In genomic region chr13:85798999-85799646, GRCh38 we compare ENCODE assay signal across 8 cellular contexts. TPM values are rescaled to one million over a fixed set of nuclear protein-coding genes. Genes with fewer than 3 reads are reported as not detected.
DNase-seq lines count a peak whose midpoint lies in the region; ATAC-seq and TF ChIP-seq lines count a peak whose summit lies in the region.

A gene with protein sequence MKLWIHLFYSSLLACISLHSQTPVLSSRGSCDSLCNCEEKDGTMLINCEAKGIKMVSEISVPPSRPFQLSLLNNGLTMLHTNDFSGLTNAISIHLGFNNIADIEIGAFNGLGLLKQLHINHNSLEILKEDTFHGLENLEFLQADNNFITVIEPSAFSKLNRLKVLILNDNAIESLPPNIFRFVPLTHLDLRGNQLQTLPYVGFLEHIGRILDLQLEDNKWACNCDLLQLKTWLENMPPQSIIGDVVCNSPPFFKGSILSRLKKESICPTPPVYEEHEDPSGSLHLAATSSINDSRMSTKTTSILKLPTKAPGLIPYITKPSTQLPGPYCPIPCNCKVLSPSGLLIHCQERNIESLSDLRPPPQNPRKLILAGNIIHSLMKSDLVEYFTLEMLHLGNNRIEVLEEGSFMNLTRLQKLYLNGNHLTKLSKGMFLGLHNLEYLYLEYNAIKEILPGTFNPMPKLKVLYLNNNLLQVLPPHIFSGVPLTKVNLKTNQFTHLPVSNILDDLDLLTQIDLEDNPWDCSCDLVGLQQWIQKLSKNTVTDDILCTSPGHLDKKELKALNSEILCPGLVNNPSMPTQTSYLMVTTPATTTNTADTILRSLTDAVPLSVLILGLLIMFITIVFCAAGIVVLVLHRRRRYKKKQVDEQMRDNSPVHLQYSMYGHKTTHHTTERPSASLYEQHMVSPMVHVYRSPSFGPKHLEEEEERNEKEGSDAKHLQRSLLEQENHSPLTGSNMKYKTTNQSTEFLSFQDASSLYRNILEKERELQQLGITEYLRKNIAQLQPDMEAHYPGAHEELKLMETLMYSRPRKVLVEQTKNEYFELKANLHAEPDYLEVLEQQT (minus strand): TSS chr13:85799419. CDS start chr13:85796508, 2,911 bp downstream.

- H3K4me3 Mint-ChIP-seq in stimulated activated effector memory CD8-positive, alpha-beta T cell treated with anti-CD3 and anti-CD28 coated beads, Interleukin-12 subunit alpha, Interleukin-12 subunit beta, amount 100 ng/mL, for 72 hours: no peak within 1 kb of the TSS
- H3K4me3 Mint-ChIP-seq in activated CD4-positive, alpha-beta memory T cell treated with anti-CD3 and anti-CD28 coated beads, Interleukin-2, amount 10 ng/mL, durations not matched to agents 7 days and 5 days: no peak within 1 kb of the TSS

- no peaks in the 10 kb centered on the region for H3K9me3 Mint-ChIP-seq in stimulated activated effector memory CD8-positive, alpha-beta T cell treated with anti-CD3 and anti-CD28 coated beads, Interleukin-12 subunit alpha, Interleukin-12 subunit beta, amount 100 ng/mL, for 72 hours
- H3K9me3 Mint-ChIP-seq in activated CD4-positive, alpha-beta memory T cell treated with anti-CD3 and anti-CD28 coated beads, Interleukin-2, amount 10 ng/mL, durations not matched to agents 7 days and 5 days: no peaks in the 10 kb centered on the region

- H3K27ac ChIP-seq in VCaP: peak within 1 kb of the TSS; percentile 59

- no peak for ATAC-seq in HG02981 (IDR thresholded peaks at IDR 0.05; ENCODE audit: unreplicated experiment)
- no peak for ATAC-seq in stimulated activated effector memory CD8-positive, alpha-beta T cell treated with anti-CD3 and anti-CD28 coated beads, Interleukin-12 subunit alpha, Interleukin-12 subunit beta, amount 100 ng/mL, for 72 hours

- DNase-seq in AG09319 (ENCODE audit: extremely low read depth, low read depth): peak; percentile 5
- peak; percentile 6 for DNase-seq in MV-4-11 (lab: John Stamatoyannopoulos, UW)
- peak; percentile 87 for DNase-seq in islet precursor cell
- no peak for DNase-seq in OCI-M2 (lab: John Stamatoyannopoulos, UW; ENCODE audit: unreplicated experiment)
- DNase-seq in stimulated activated effector memory CD8-positive, alpha-beta T cell treated with anti-CD3 and anti-CD28 coated beads, Interleukin-12 subunit alpha, Interleukin-12 subunit beta, amount 100 ng/mL, for 72 hours (ENCODE audit: low spot score in 2 of 2): no peak
- DNase-seq in activated CD4-positive, alpha-beta memory T cell treated with anti-CD3 and anti-CD28 coated beads, Interleukin-2, amount 10 ng/mL, durations not matched to agents 7 days and 5 days: no peak

- TF ChIP-seq CTCF in AG09319 (IDR thresholded peaks at IDR 0.05; ENCODE audit: low read depth, low read length): peak; percentile 22
- peak; percentile 62 for TF ChIP-seq CTCF in VCaP (conservative IDR thresholded peaks at IDR 0.05)

- H3K27ac Mint-ChIP-seq in stimulated activated effector memory CD8-positive, alpha-beta T cell treated with anti-CD3 and anti-CD28 coated beads, Interleukin-12 subunit alpha, Interleukin-12 subunit beta, amount 100 ng/mL, for 72 hours: no peak within 1 kb of the TSS
- no peak within 1 kb of the TSS for H3K27ac Mint-ChIP-seq in activated CD4-positive, alpha-beta memory T cell treated with anti-CD3 and anti-CD28 coated beads, Interleukin-2, amount 10 ng/mL, durations not matched to agents 7 days and 5 days

- POLR2A ChIA-PET in activated CD4-positive, alpha-beta memory T cell treated with anti-CD3 and anti-CD28 coated beads, Interleukin-2, amount 10 ng/mL, durations not matched to agents 7 days and 5 days (lab: Charles Lee): no interaction called here

- H3K27me3 Mint-ChIP-seq in activated CD4-positive, alpha-beta memory T cell treated with anti-CD3 and anti-CD28 coated beads, Interleukin-2, amount 10 ng/mL, durations not matched to agents 7 days and 5 days: no peaks in the 10 kb centered on the region

- CTCF ChIA-PET in activated CD4-positive, alpha-beta memory T cell treated with anti-CD3 and anti-CD28 coated beads, Interleukin-2, amount 10 ng/mL, durations not matched to agents 7 days and 5 days (lab: Charles Lee): no interaction called here

- no peaks in the 10 kb centered on the region for H3K4me1 Mint-ChIP-seq in stimulated activated effector memory CD8-positive, alpha-beta T cell treated with anti-CD3 and anti-CD28 coated beads, Interleukin-12 subunit alpha, Interleukin-12 subunit beta, amount 100 ng/mL, for 72 hours
- H3K4me1 Mint-ChIP-seq in activated CD4-positive, alpha-beta memory T cell treated with anti-CD3 and anti-CD28 coated beads, Interleukin-2, amount 10 ng/mL, durations not matched to agents 7 days and 5 days: no peaks in the 10 kb centered on the region

- no peaks in the 10 kb centered on the region for H3K36me3 Mint-ChIP-seq in stimulated activated effector memory CD8-positive, alpha-beta T cell treated with anti-CD3 and anti-CD28 coated beads, Interleukin-12 subunit alpha, Interleukin-12 subunit beta, amount 100 ng/mL, for 72 hours
- H3K36me3 Mint-ChIP-seq in activated CD4-positive, alpha-beta memory T cell treated with anti-CD3 and anti-CD28 coated beads, Interleukin-2, amount 10 ng/mL, durations not matched to agents 7 days and 5 days (ENCODE audit: low read depth): no peaks in the 10 kb centered on the region

RNA-seq across cellular contexts. Expression of the gene that starts here (rescaled TPM):
- total RNA-seq in activated CD4-positive, alpha-beta memory T cell treated with anti-CD3 and anti-CD28 coated beads, Interleukin-2, amount 10 ng/mL, durations not matched to agents 7 days and 5 days: not detected

Comparison
In these comparisons a context has a peak if more than half of its experiments do, and no peak if none do; other contexts are left out.
1. DNase-seq: peak in AG09319 (single experiment), MV-4-11 (single experiment) and islet precursor cell (single experiment); none in OCI-M2 (single experiment), stimulated activated effector memory CD8-positive, alpha-beta T cell treated with anti-CD3 and anti-CD28 coated beads, Interleukin-12 subunit alpha, Interleukin-12 subunit beta, amount 100 ng/mL, for 72 hours (0 of 2) and activated CD4-positive, alpha-beta memory T cell treated with anti-CD3 and anti-CD28 coated beads, Interleukin-2, amount 10 ng/mL, durations not matched to agents 7 days and 5 days (single experiment).